In genomic region chr1:161388639-161389038, GRCh38 we compare ENCODE assay signal across 14 cellular contexts. TPM values are rescaled to one million over a fixed set of nuclear protein-coding genes. Genes with fewer than 3 reads are reported as not detected.
DNase-seq lines count a peak whose midpoint lies in the region; ATAC-seq, FAIRE-seq and TF ChIP-seq lines count a peak whose summit lies in the region.
"Had no signal": no experiment of that assay in that cellular context is flagged by ENCODE, and none has a peak within 500 bp of the region (broad histone marks: within the 10 kb centered on the region; RNA-seq: fewer than 3 reads in every experiment).

No MANE protein-coding gene starts in this region.

- no peak overlapping the region for H2BK12ac ChIP-seq in H1 (ENCODE audit: low read depth, low read length)

- intact Hi-C loops in psoas muscle (cut with DNase I): no loop called here

- POLR2A ChIA-PET in H1 (lab: Charles Lee; ENCODE audit: partially characterized antibody): interaction anchor here (1.3 kb wide), 1 partner anchor 8 kb away, joined by 4 read pairs; no protein-coding TSS in a partner anchor

- H3K27me3 ChIP-seq in OCI-LY3 (ENCODE audit: low read depth, low read length): peaks cover 2% of the 10 kb centered on the region; the same call in 1 of the 2 replicates
- no peaks in the 10 kb centered on the region for H3K27me3 ChIP-seq in H1 (replicated peaks in 1 of 4; ENCODE audit: control insufficient read depth in 3 of 4, extremely low read depth in 1 of 4, insufficient read depth in 3 of 4, low read length in 3 of 4)
- no peaks in the 10 kb centered on the region for H3K27me3 ChIP-seq in psoas muscle (ENCODE audit: insufficient read depth in 3 of 3, low read length in 2 of 3)
- H3K27me3 ChIP-seq in tibial nerve: no peaks in the 10 kb centered on the region

- TF ChIP-seq POLR2A in H1 (IDR thresholded peaks at IDR 0.05; ENCODE audit: control extremely low read depth in 1 of 2, low read depth in 2 of 2, low read length in 2 of 2): no peak
- TF ChIP-seq POLR2A in tibial nerve (IDR thresholded peaks at IDR 0.05): no peak

- no peak overlapping the region for H3K9ac ChIP-seq in OCI-LY3 (ENCODE audit: low read length)
- no peak overlapping the region for H3K9ac ChIP-seq in H1 (replicated peaks in 1 of 4; ENCODE audit: extremely low read depth in 1 of 4, low read depth in 3 of 4, low read length in 3 of 4)

- CTCF ChIA-PET in H1 (lab: Charles Lee; ENCODE audit: partially characterized antibody): interaction anchor here (0.6 to 2.1 kb wide), 12 partner anchors 11 to 196 kb away, joined by 3 to 9 read pairs (median 4); partner anchors contain the start of gene TOMM40L

- no peak overlapping the region for H3K14ac ChIP-seq in H1 (ENCODE audit: insufficient read length)

- TF ChIP-seq RAD21 in H1 (IDR thresholded peaks at IDR 0.05 in 1 of 2, conservative IDR thresholded peaks at IDR 0.05 in 1 of 2; ENCODE audit: low read depth in 2 of 2, low read length in 2 of 2): peak in 1 of 2 experiments; percentile 26; a peak in 1 of 4 replicates

- H3K4me3 ChIP-seq in GM12865 (ENCODE audit: low read depth, low read length) (no peak overlapping the region), OCI-LY3 (ENCODE audit: low read length) (no peak overlapping the region; the same call in 1 of the 2 replicates), H1 (ENCODE audit: extremely low read depth in 1 of 4, insufficient read depth in 2 of 4, low read depth in 3 of 4, low read length in 4 of 4) (no peak overlapping the region), psoas muscle (no peak overlapping the region), tibial nerve (no peak overlapping the region)

- no peak overlapping the region for H4K91ac ChIP-seq in H1 (replicated peaks; ENCODE audit: insufficient read length, low read length)

- WGBS in H1 (ENCODE audit: extremely low coverage in 1 of 2, insufficient coverage in 1 of 2, insufficient read length in 1 of 2, insufficient replicate concordance in 2 of 2, low coverage in 1 of 2, low lambda C conversion rate in 2 of 2, missing lambda C conversion rate in 1 of 2), 2 experiments: 95% methylated on average over 3 of the region's 3 CpGs; no CpG with 5 or more reads in 1 of the 2 experiments
- WGBS in psoas muscle, 3 donors: 96 to 98% (median 97%) methylated on average over 3 of the region's 3 CpGs
- 96 to 99% methylated on average over 3 of the region's 3 CpGs for WGBS in tibial nerve, 2 donors

- no peaks in the 10 kb centered on the region for H3K79me1 ChIP-seq in H1 (ENCODE audit: low read depth, low read length)

- no peak for TF ChIP-seq CTCF in GM12865 (IDR thresholded peaks at IDR 0.05; ENCODE audit: insufficient read depth, low read depth, low read length, missing control alignments)
- no peak for TF ChIP-seq CTCF in OCI-LY3 (IDR thresholded peaks at IDR 0.05; ENCODE audit: low read depth, low read length)
- TF ChIP-seq CTCF in H1 (IDR thresholded peaks at IDR 0.05; ENCODE audit: control extremely low read depth in 1 of 3, insufficient read depth in 1 of 3, low read depth in 1 of 3, low read length in 3 of 3): peak; percentile 12 to 25 (median 19); a peak in 2 of 4 replicates
- TF ChIP-seq CTCF in psoas muscle (IDR thresholded peaks at IDR 0.05): no peak
- TF ChIP-seq CTCF in tibial nerve (IDR thresholded peaks at IDR 0.05): no peak

- H3K27ac ChIP-seq in OCI-LY3 (ENCODE audit: low read length) (no peak overlapping the region), H1 (ENCODE audit: low read depth, low read length) (no peak overlapping the region), psoas muscle (peak overlapping the region; percentile 88), tibial nerve (peak overlapping the region in 2 of 4 donors; percentile 88 to 94)

- H3K4ac ChIP-seq in H1 (replicated peaks; ENCODE audit: insufficient read length, low read depth, low read length): no peak overlapping the region

- FAIRE-seq in H1 (lab: Jason Lieb, UNC): no peak

- H3K79me2 ChIP-seq in OCI-LY3 (ENCODE audit: low read length): no peaks in the 10 kb centered on the region
- H3K79me2 ChIP-seq in H1 (ENCODE audit: control insufficient read depth in 1 of 2, insufficient read depth in 2 of 2, low read length in 2 of 2): no peaks in the 10 kb centered on the region

- H2AK5ac ChIP-seq in H1 (ENCODE audit: low read depth, low read length): no peak overlapping the region

- H4K8ac ChIP-seq in H1 (ENCODE audit: extremely low read depth, insufficient read depth, low read length): no peak overlapping the region

- H3K9me3 ChIP-seq in OCI-LY3 (ENCODE audit: insufficient read depth, low read length) (no peaks in the 10 kb centered on the region), H1 (ENCODE audit: insufficient read depth in 2 of 2, low read depth in 1 of 2, low read length in 1 of 2) (no peaks in the 10 kb centered on the region), psoas muscle (no peaks in the 10 kb centered on the region), tibial nerve (no peaks in the 10 kb centered on the region)

- peak overlapping the region; percentile 98; the same call in 1 of the 2 replicates for H3K4me2 ChIP-seq in OCI-LY3 (ENCODE audit: low read length)
- H3K4me2 ChIP-seq in H1 (ENCODE audit: insufficient read depth in 1 of 2, low read depth in 2 of 2, low read length in 2 of 2): peak overlapping the region in 1 of 2 experiments; percentile 100; a peak in 1 of 4 replicates

- no peak overlapping the region for H3K23ac ChIP-seq in H1 (ENCODE audit: insufficient read length)

- H3K56ac ChIP-seq in H1 (replicated peaks; ENCODE audit: insufficient read length, low read depth, low read length): no peak overlapping the region

- H3K4me1 ChIP-seq in OCI-LY3 (ENCODE audit: low read length) (peaks cover 10% of the 10 kb centered on the region; the same call in 1 of the 2 replicates), H1 (replicated peaks in 1 of 4; ENCODE audit: control insufficient read depth in 3 of 4, insufficient read depth in 4 of 4, low read length in 3 of 4) (peaks cover 0 to 1% (median 0%) of the 10 kb centered on the region in 4 experiments; a peak in 1 of 7 replicates), psoas muscle (peaks cover 6% of the 10 kb centered on the region), tibial nerve (peaks cover 0 to 14% (median 0%) of the 10 kb centered on the region in 4 donors)

- DNase-seq in GM12865 (ENCODE audit: low read depth) (peak; percentile 29), H1 (ENCODE audit: low read depth in 1 of 2, low spot score in 2 of 2) (no peak), psoas muscle (no peak), NCI-H1048 (lab: John Stamatoyannopoulos, UW) (no peak), tibial nerve (ENCODE audit: low spot score in 2 of 2) (no peak), DMS79 (lab: John Stamatoyannopoulos, UW) (no peak)
- DNase-seq: amygdala, DMS 273 treated with DMSO at 0.1 percent for 48 hours, Karpas-422, Right ventricle myocardium superior had no signal

- H2BK15ac ChIP-seq in H1 (ENCODE audit: low read length): no peak overlapping the region

- H4K20me1 ChIP-seq in OCI-LY3 (ENCODE audit: insufficient read depth, low read length) (no peaks in the 10 kb centered on the region), H1 (replicated peaks in 1 of 2; ENCODE audit: control insufficient read depth in 1 of 2, insufficient read depth in 2 of 2, low read length in 2 of 2) (no peaks in the 10 kb centered on the region)

- H2BK120ac ChIP-seq in H1 (replicated peaks; ENCODE audit: low read depth, low read length): no peak overlapping the region

- H3K36me3 ChIP-seq in OCI-LY3 (replicated peaks; ENCODE audit: low read depth, low read length): no peaks in the 10 kb centered on the region
- no peaks in the 10 kb centered on the region for H3K36me3 ChIP-seq in H1 (ENCODE audit: control insufficient read depth in 2 of 4, insufficient read depth in 4 of 4, low read length in 3 of 4)
- no peaks in the 10 kb centered on the region for H3K36me3 ChIP-seq in psoas muscle (ENCODE audit: insufficient read depth in 1 of 2, low read depth in 1 of 2)
- H3K36me3 ChIP-seq in tibial nerve: no peaks in the 10 kb centered on the region

- no peak overlapping the region for H2BK5ac ChIP-seq in H1 (ENCODE audit: low read depth, low read length)

- H3K18ac ChIP-seq in H1 (ENCODE audit: extremely low read depth, low read length): no peak overlapping the region

- TF ChIP-seq EP300 in H1 (IDR thresholded peaks at IDR 0.05; ENCODE audit: borderline replicate concordance in 1 of 2, low read depth in 2 of 2, low read length in 2 of 2) (no peak), tibial nerve (IDR thresholded peaks at IDR 0.05) (no peak)

- H2AFZ ChIP-seq in OCI-LY3 (ENCODE audit: low read depth, low read length) (no peak overlapping the region), H1 (ENCODE audit: low read length) (no peak overlapping the region)

- H4K5ac ChIP-seq in H1 (ENCODE audit: insufficient read length, low read depth, low read length): no peak overlapping the region

- H3K23me2 ChIP-seq in H1 (ENCODE audit: low read depth, low read length): peaks cover 7% of the 10 kb centered on the region

- no peak overlapping the region for H2BK20ac ChIP-seq in H1 (ENCODE audit: low read length)

- no peak for ATAC-seq in psoas muscle
- ATAC-seq: activated CD4-positive, CD25-positive, alpha-beta regulatory T cell treated with anti-CD3 and anti-CD28 coated beads, Interleukin-2, amount 50 U/mL, for 24 hours had no signal

TF ChIP-seq in H1, 55 proteins besides CTCF, POLR2A, EP300 and RAD21 (continues in another document):
- TF ChIP-seq ATF3 (IDR thresholded peaks at IDR 0.05; ENCODE audit: insufficient read depth, low read depth, low read length) (no peak), TCF12 (IDR thresholded peaks at IDR 0.05; ENCODE audit: low read depth, low read length) (no peak), HDAC6 (IDR thresholded peaks at IDR 0.05; ENCODE audit: low read depth, low read length) (no peak), TEAD4 (IDR thresholded peaks at IDR 0.05; ENCODE audit: low read depth, low read length) (no peak), ASH2L (IDR thresholded peaks at IDR 0.05; ENCODE audit: low read length) (no peak), KDM1A (IDR thresholded peaks at IDR 0.05; ENCODE audit: borderline replicate concordance, low read length) (no peak)

RNA-seq across cellular contexts. Expression of gene CFAP126, which starts 21.0 kb away (rescaled TPM):
- not detected in 2 replicates for total RNA-seq in H1 (2021; fragmentation: NEBNext Ultra II Directional; extraction: Animal tissue kit (Norgen Biotek cat#: 25700))
- not detected in 2 replicates for polyA plus RNA-seq in H1 (2011; rRNA removed)
- polyA plus RNA-seq in H1 (2011; cell fraction: cytosol; rRNA removed): not detected
- not detected for polyA plus RNA-seq in H1 (2011; cell fraction: nucleus; rRNA removed)
- 0.28 to 0.35 TPM in 2 of 4 replicates, not detected in the others for polyA plus RNA-seq in H1 (2012, experiment 1 of 2)
- not detected for polyA plus RNA-seq in H1 (2012, experiment 2 of 2)
- not detected for polyA plus RNA-seq in H1 (2013, experiment 1 of 2)
- polyA plus RNA-seq in H1 (2013, experiment 2 of 2): not detected
- not detected in 2 replicates for polyA minus RNA-seq in H1 (2011; rRNA and poly(A)+ RNA removed)
- polyA minus RNA-seq in H1 (2011; cell fraction: cytosol; rRNA and poly(A)+ RNA removed): not detected
- polyA minus RNA-seq in H1 (2011; cell fraction: nucleus; rRNA and poly(A)+ RNA removed): not detected
- not detected for total RNA-seq in psoas muscle
- under 1 TPM in 1 of 3 donors, not detected in 2; 0.16 TPM for polyA plus RNA-seq in psoas muscle
- under 1 TPM in 1 of 4 donors, not detected in 3; 0.90 TPM for total RNA-seq in tibial nerve
- total RNA-seq: mononuclear cell, Right ventricle myocardium superior, smooth muscle cell had no signal
- polyA plus RNA-seq: smooth muscle cell had no signal

Comparison
In these comparisons a context has a peak if more than half of its experiments do, and no peak if none do; other contexts are left out.
1. CTCF ChIP-seq: peak in H1 (3 of 3); none in GM12865 (single experiment), OCI-LY3 (single experiment), psoas muscle (single experiment) and tibial nerve (0 of 5).